ENCODE assay signal across 1 cellular context in genomic region chr10:87659571-87660483, GRCh38.
TF ChIP-seq lines count a peak whose summit lies in the region.

Gene PAPSS2, plus strand, starts transcription at chr10:87659878. Its CDS starts 104 bp downstream, at chr10:87659982.

TF ChIP-seq in GM23338, 12 proteins besides CTCF, POLR2A, EP300 and RAD21 (continued from another document):
- TF ChIP-seq ZNF462 (CRISPR knock-in tag; IDR thresholded peaks at IDR 0.05): no peak
- no peak for TF ChIP-seq ZNF331 (CRISPR knock-in tag; IDR thresholded peaks at IDR 0.05; ENCODE audit: low read depth)
- no peak for TF ChIP-seq EZH2 (IDR thresholded peaks at IDR 0.05; ENCODE audit: low read depth, unreplicated experiment)
- TF ChIP-seq ZNF114 (CRISPR knock-in tag; IDR thresholded peaks at IDR 0.05): no peak
- TF ChIP-seq REST (IDR thresholded peaks at IDR 0.05; ENCODE audit: unreplicated experiment): no peak
- TF ChIP-seq JUNB (IDR thresholded peaks at IDR 0.05; ENCODE audit: unreplicated experiment): no peak
- no peak for TF ChIP-seq ETS1 (IDR thresholded peaks at IDR 0.05)
- no peak for TF ChIP-seq STAT1 (IDR thresholded peaks at IDR 0.05; ENCODE audit: unreplicated experiment)
- no peak for TF ChIP-seq CREB1 (CRISPR knock-in tag; IDR thresholded peaks at IDR 0.05; ENCODE audit: low read depth)
- TF ChIP-seq EZH2phosphoT487 (IDR thresholded peaks at IDR 0.05; ENCODE audit: unreplicated experiment): no peak
